9 cellular contexts compared by ENCODE assay signal in genomic region chr14:53783256-53783655, GRCh38.
"Had no signal": no experiment of that assay in that cellular context is flagged by ENCODE, and none has a peak within 500 bp of the region (broad histone marks: within the 10 kb centered on the region; RNA-seq: fewer than 3 reads in every experiment).

No MANE protein-coding gene starts in this region.

- H3K4me1 Mint-ChIP-seq: IgD-negative memory B cell had no signal

- H2AFZ ChIP-seq: GM23248 had no signal

- H3K4me3 ChIP-seq: GM23248, HAP-1 had no signal

- H3K36me3 ChIP-seq: HAP-1 had no signal

- DNase-seq: GM23248, GOT3, H7, HFFc6, KBM-7 had no signal

- H3K27ac ChIP-seq: GM23248, HL-60 had no signal

- H3K4me3 Mint-ChIP-seq: HFFc6, IgD-negative memory B cell had no signal

- H3K9ac ChIP-seq: GM23248 had no signal

- H3K9me3 ChIP-seq: HAP-1 had no signal

- H3K27ac Mint-ChIP-seq: HFFc6, IgD-negative memory B cell had no signal

- ATAC-seq: HCT116 had no signal

- H3K4me1 ChIP-seq: HAP-1 had no signal

- H3K27me3 Mint-ChIP-seq: IgD-negative memory B cell had no signal
